In the genomic region with DNA sequence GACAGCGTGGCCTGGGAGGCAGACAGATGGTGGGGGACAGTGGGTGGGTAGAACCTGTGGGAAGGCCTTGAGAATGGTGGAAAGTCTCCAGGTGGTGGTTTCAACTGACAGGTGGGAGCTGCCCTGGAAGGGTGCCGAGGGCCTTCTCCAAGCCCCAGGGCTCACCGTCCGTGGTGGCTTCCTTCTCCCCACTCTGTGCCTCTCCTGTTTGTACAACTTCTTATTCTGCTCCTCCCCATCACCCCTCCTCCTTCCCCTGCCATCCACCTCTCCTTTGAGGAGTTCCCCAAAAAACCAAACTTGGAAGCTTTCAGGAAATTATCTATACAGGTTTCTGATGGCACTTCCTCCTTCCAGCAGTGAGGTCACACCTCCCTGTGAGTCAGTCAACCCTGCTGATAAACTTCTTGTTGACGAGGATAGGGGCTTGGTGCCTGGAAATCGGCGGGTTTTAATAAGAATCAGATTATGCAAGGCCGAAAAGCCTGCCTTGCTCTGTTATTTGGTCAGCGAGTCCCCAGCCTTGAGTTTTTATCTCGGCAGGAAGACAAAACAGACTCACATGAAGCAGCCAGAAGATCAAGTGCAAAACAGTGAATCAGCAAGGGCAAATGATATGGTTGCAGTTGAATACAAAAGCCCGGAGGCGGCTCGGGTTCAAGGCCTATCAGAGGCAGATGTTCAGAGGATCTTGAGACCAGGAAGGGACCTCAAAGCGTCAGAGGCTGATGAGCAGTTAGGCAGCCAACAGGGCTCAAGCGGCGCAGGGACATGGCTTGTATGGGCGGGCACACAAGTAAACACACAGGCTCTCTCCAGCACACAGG, we compare ENCODE assay signal across 8 cellular contexts. TPM values are rescaled to one million over a fixed set of nuclear protein-coding genes. Genes with fewer than 3 reads are reported as not detected.
DNase-seq lines count a peak whose midpoint lies in the region; ATAC-seq and TF ChIP-seq lines count a peak whose summit lies in the region.

No MANE protein-coding gene starts in this region.

- peaks cover 72% of the 10 kb centered on the region for H3K36me3 ChIP-seq in BLaER1
- no peaks in the 10 kb centered on the region for H3K36me3 ChIP-seq in brain microvascular endothelial cell (replicated peaks)
- no peaks in the 10 kb centered on the region for H3K36me3 ChIP-seq in mucosa of descending colon (ENCODE audit: low read depth)

- H3K9ac ChIP-seq in BLaER1, result peak overlapping the region; percentile 55

- peaks cover 33% of the 10 kb centered on the region for H4K20me1 ChIP-seq in BLaER1

- in situ Hi-C loops in brain microvascular endothelial cell (cut with HindIII; ENCODE audit: low pct_ligation_motif_present, low sequenced_read_pairs), result no loop called here

- ATAC-seq in mucosa of descending colon (peak; percentile 72), HG03135 (IDR thresholded peaks at IDR 0.05; ENCODE audit: unreplicated experiment) (no peak), GM19397 (IDR thresholded peaks at IDR 0.05; ENCODE audit: unreplicated experiment) (no peak), HG03457 (IDR thresholded peaks at IDR 0.05; ENCODE audit: unreplicated experiment) (no peak)

- peak overlapping the region; percentile 81 for H3K4me2 ChIP-seq in BLaER1

- H3K27ac ChIP-seq in BLaER1 (peak overlapping the region; percentile 59), brain microvascular endothelial cell (peak overlapping the region; percentile 72)

- intact Hi-C loops in mucosa of descending colon (cut with DNase I, micrococcal nuclease), result no loop called here

- H3K4me1 ChIP-seq in BLaER1 (peaks cover 75% of the 10 kb centered on the region), mucosa of descending colon (ENCODE audit: low read depth) (no peaks in the 10 kb centered on the region)

- TF ChIP-seq CTCF in brain microvascular endothelial cell (IDR thresholded peaks at IDR 0.05; ENCODE audit: low read depth, low read length, missing control alignments) (no peak), mucosa of descending colon (IDR thresholded peaks at IDR 0.05) (no peak)

- DNase-seq in NCI-H2196 (lab: John Stamatoyannopoulos, UW; ENCODE audit: unreplicated experiment) (peak; percentile 58), brain microvascular endothelial cell (peak; percentile 74), mucosa of descending colon (peak in 1 of 3 donors; percentile 58), NCI-H774 (lab: John Stamatoyannopoulos, UW) (no peak)

- H3K9me3 ChIP-seq in BLaER1 (no peaks in the 10 kb centered on the region), mucosa of descending colon (no peaks in the 10 kb centered on the region)

- H3K27me3 ChIP-seq in BLaER1 (no peaks in the 10 kb centered on the region), brain microvascular endothelial cell (replicated peaks) (no peaks in the 10 kb centered on the region)

- H3K4me3 ChIP-seq in BLaER1 (no peak overlapping the region), brain microvascular endothelial cell (ENCODE audit: low read depth, low read length) (no peak overlapping the region), mucosa of descending colon (no peak overlapping the region)

RNA-seq across cellular contexts. Expression of a gene that starts 9.5 kb away (rescaled TPM):
- 100 to 1,000 TPM in 2 of 3 donors, 10 to 100 TPM in 1; 94.7 to 460 (median 217) TPM for total RNA-seq in mucosa of descending colon

RNA-seq across cellular contexts. Expression of a gene that starts 42.1 kb away (rescaled TPM):
- total RNA-seq in mucosa of descending colon, result 10 to 100 TPM in 2 of 3 donors, 1 to 10 TPM in 1; 10.0 to 21.3 (median 14.8) TPM
